ENCODE assay signal across 8 cellular contexts in genomic region chr19:3785938-3786824, GRCh38. TPM values are rescaled to one million over a fixed set of nuclear protein-coding genes. Genes with fewer than 3 reads are reported as not detected.
DNase-seq lines count a peak whose midpoint lies in the region; ATAC-seq and TF ChIP-seq lines count a peak whose summit lies in the region.

MATK (minus strand) TSS chr19:3786381; CDS start chr19:3785135, 1,246 bp downstream.

- H3K27ac Mint-ChIP-seq in activated T-cell treated with anti-CD3 and anti-CD28 coated beads, Interleukin-2, amount 50 U/mL, for 72 hours = no peak within 1 kb of the TSS
- no peak within 1 kb of the TSS for H3K27ac Mint-ChIP-seq in mesothelial cell of epicardium

- H3K4me1 ChIP-seq in HUES64 (ENCODE audit: insufficient read depth, low read length) = no peaks in the 10 kb centered on the region

- 7% methylated on average over 97 of the region's 101 CpGs for WGBS in HUES64

- no peaks in the 10 kb centered on the region for H3K36me3 ChIP-seq in HUES64 (ENCODE audit: insufficient read depth, low read length)

- H3K4me1 Mint-ChIP-seq in activated T-cell treated with anti-CD3 and anti-CD28 coated beads, Interleukin-2, amount 50 U/mL, for 72 hours (ENCODE audit: low read depth) = peaks cover 15% of the 10 kb centered on the region
- H3K4me1 Mint-ChIP-seq in mesothelial cell of epicardium = peaks cover 2% of the 10 kb centered on the region

- ATAC-seq in activated T-cell treated with anti-CD3 and anti-CD28 coated beads, Interleukin-2, amount 50 U/mL, for 72 hours (replicated peaks in 1 of 2) = peak; percentile 64 to 73
- ATAC-seq in HG02981 (IDR thresholded peaks at IDR 0.05; ENCODE audit: unreplicated experiment) = no peak
- ATAC-seq in HG02884 (IDR thresholded peaks at IDR 0.05; ENCODE audit: unreplicated experiment) = no peak

- H3K9ac ChIP-seq in HUES64 (ENCODE audit: low read depth, low read length) = peak within 1 kb of the TSS; percentile 48

- no peak for TF ChIP-seq CTCF in 22Rv1 (IDR thresholded peaks at IDR 0.05)
- no peak for TF ChIP-seq CTCF in mesothelial cell of epicardium (IDR thresholded peaks at IDR 0.05; ENCODE audit: unreplicated experiment)

- H3K9me3 ChIP-seq in HUES64 (ENCODE audit: insufficient read depth, low read depth, low read length) = peaks cover 14% of the 10 kb centered on the region

- H3K36me3 Mint-ChIP-seq in activated T-cell treated with anti-CD3 and anti-CD28 coated beads, Interleukin-2, amount 50 U/mL, for 72 hours (ENCODE audit: insufficient read depth in 2 of 2) = peaks cover 11% of the 10 kb centered on the region in 2 donors
- peaks cover 12% of the 10 kb centered on the region for H3K36me3 Mint-ChIP-seq in mesothelial cell of epicardium

- H3K9me3 Mint-ChIP-seq in activated T-cell treated with anti-CD3 and anti-CD28 coated beads, Interleukin-2, amount 50 U/mL, for 72 hours = peaks cover 5 to 9% of the 10 kb centered on the region in 2 donors
- H3K9me3 Mint-ChIP-seq in mesothelial cell of epicardium = peaks cover 12% of the 10 kb centered on the region

- H3K27ac ChIP-seq in 22Rv1 (peak within 1 kb of the TSS; percentile 71), HUES64 (ENCODE audit: low read depth, low read length) (no peak within 1 kb of the TSS)

- peaks cover 30% of the 10 kb centered on the region for H3K27me3 ChIP-seq in HUES64 (ENCODE audit: insufficient read depth, low read length)

- DNase-seq in activated T-cell treated with anti-CD3 and anti-CD28 coated beads, Interleukin-2, amount 50 U/mL, for 72 hours = peak; percentile 26 to 42
- DNase-seq in mesothelial cell of epicardium (ENCODE audit: low spot score in 2 of 2, unreplicated experiment in 2 of 2) (no peak), hepatic stellate cell (ENCODE audit: low spot score) (no peak)
- no peak for DNase-seq in effector CD4-positive, alpha-beta T cell

- peak within 1 kb of the TSS; percentile 74 for H3K4me3 ChIP-seq in HUES64 (ENCODE audit: low read length)

- H3K4me3 Mint-ChIP-seq in activated T-cell treated with anti-CD3 and anti-CD28 coated beads, Interleukin-2, amount 50 U/mL, for 72 hours = peak within 1 kb of the TSS; percentile 76 to 82
- peak within 1 kb of the TSS; percentile 60 for H3K4me3 Mint-ChIP-seq in mesothelial cell of epicardium

- H3K27me3 Mint-ChIP-seq in activated T-cell treated with anti-CD3 and anti-CD28 coated beads, Interleukin-2, amount 50 U/mL, for 72 hours (ENCODE audit: low read depth) = no peaks in the 10 kb centered on the region
- H3K27me3 Mint-ChIP-seq in mesothelial cell of epicardium (ENCODE audit: low read depth) = peaks cover 74% of the 10 kb centered on the region

RNA-seq across cellular contexts. Expression of gene MATK, which starts in this region (rescaled TPM):
- 2.6 TPM for polyA plus RNA-seq in HUES64 (2013, experiment 1 of 2)
- polyA plus RNA-seq in HUES64 (2013, experiment 2 of 2) = 3.7 TPM
- 10 to 100 TPM; 15.5 to 19.2 TPM for total RNA-seq in activated T-cell treated with anti-CD3 and anti-CD28 coated beads, Interleukin-2, amount 50 U/mL, for 72 hours
- 3.7 to 5.0 TPM (median 4.0 TPM) in 3 replicates for total RNA-seq in mesothelial cell of epicardium

Comparison
In these comparisons a context has a peak if more than half of its experiments do, and no peak if none do; other contexts are left out.
1. ATAC-seq: peak in activated T-cell treated with anti-CD3 and anti-CD28 coated beads, Interleukin-2, amount 50 U/mL, for 72 hours (2 of 2); none in HG02981 (single experiment) and HG02884 (single experiment).
2. DNase-seq: peak in activated T-cell treated with anti-CD3 and anti-CD28 coated beads, Interleukin-2, amount 50 U/mL, for 72 hours (2 of 2); none in mesothelial cell of epicardium (0 of 2), effector CD4-positive, alpha-beta T cell (single experiment) and hepatic stellate cell (single experiment).